Comparison of ENCODE assay signal across 19 cellular contexts in genomic region chr1:91135799-91136198, GRCh38.
DNase-seq lines count a peak whose midpoint lies in the region; ATAC-seq, FAIRE-seq and TF ChIP-seq lines count a peak whose summit lies in the region.
"Had no signal": no experiment of that assay in that cellular context is flagged by ENCODE, and none has a peak within 500 bp of the region (broad histone marks: within the 10 kb centered on the region; RNA-seq: fewer than 3 reads in every experiment).

No MANE protein-coding gene starts in this region.

- H3K14ac ChIP-seq in H9 (ENCODE audit: insufficient read depth, low read length) (no peak overlapping the region; the same call in 1 of the 2 replicates), H1 (ENCODE audit: insufficient read length) (no peak overlapping the region), mesenchymal stem cell (ENCODE audit: low read length in 2 of 2) (no peak overlapping the region)

- H3K56ac ChIP-seq in H9 (ENCODE audit: insufficient read length, low read depth, low read length) (no peak overlapping the region), H1 (replicated peaks; ENCODE audit: insufficient read length, low read depth, low read length) (no peak overlapping the region)

- H4K91ac ChIP-seq in H9 (ENCODE audit: insufficient read length, low read depth, low read length), result no peak overlapping the region
- peak overlapping the region; percentile 82 for H4K91ac ChIP-seq in H1 (replicated peaks; ENCODE audit: insufficient read length, low read length)
- H4K91ac ChIP-seq in mesenchymal stem cell (ENCODE audit: low read length), result no peak overlapping the region

- H3K23me2 ChIP-seq in H9 (ENCODE audit: insufficient read length, low read depth, low read length, poor library complexity, severe bottlenecking) (no peaks in the 10 kb centered on the region), H1 (ENCODE audit: low read depth, low read length) (peaks cover 3% of the 10 kb centered on the region; the same call in 1 of the 2 replicates)

- H3K4me2 ChIP-seq in H9 (ENCODE audit: insufficient read depth, insufficient read length, low read length) (peak overlapping the region; percentile 0), H1 (ENCODE audit: insufficient read depth in 1 of 2, low read depth in 2 of 2, low read length in 2 of 2) (peak overlapping the region in 1 of 2 experiments; percentile 63; a peak in 2 of 4 replicates), mesenchymal stem cell (ENCODE audit: low read length, poor library complexity, severe bottlenecking) (no peak overlapping the region)

- H4K5ac ChIP-seq in H9 (ENCODE audit: insufficient read length, low read depth, low read length), result no peak overlapping the region
- peak overlapping the region; percentile 64 for H4K5ac ChIP-seq in H1 (ENCODE audit: insufficient read length, low read depth, low read length)

- H3K9ac ChIP-seq in H9 (ENCODE audit: extremely low read depth, insufficient read length, low read length) (no peak overlapping the region), H1 (replicated peaks in 1 of 4; ENCODE audit: extremely low read depth in 1 of 4, low read depth in 3 of 4, low read length in 3 of 4) (no peak overlapping the region; a peak in 1 of 7 replicates), mesenchymal stem cell (ENCODE audit: low read length) (no peak overlapping the region)
- H3K9ac ChIP-seq: GM23248 had no signal

- H2BK5ac ChIP-seq in H9 (ENCODE audit: insufficient read length, low read length) (no peak overlapping the region), H1 (ENCODE audit: low read depth, low read length) (no peak overlapping the region), mesenchymal stem cell (ENCODE audit: low read depth, low read length, poor library complexity, severe bottlenecking) (no peak overlapping the region)

- no peak for TF ChIP-seq POLR2A in H1 (IDR thresholded peaks at IDR 0.05; ENCODE audit: control extremely low read depth in 1 of 2, low read depth in 2 of 2, low read length in 2 of 2)

- H3K27ac Mint-ChIP-seq in H9, result no peak overlapping the region
- H3K27ac Mint-ChIP-seq: CD8-positive, alpha-beta memory T cell had no signal

- H2BK20ac ChIP-seq in H9 (ENCODE audit: low read depth, low read length, poor library complexity, severe bottlenecking) (no peak overlapping the region), H1 (ENCODE audit: low read length) (peak overlapping the region; percentile 82; the same call in 1 of the 2 replicates)

- H3K36me3 ChIP-seq in H1 (ENCODE audit: control insufficient read depth in 2 of 4, insufficient read depth in 4 of 4, low read length in 3 of 4) (no peaks in the 10 kb centered on the region), mesenchymal stem cell (ENCODE audit: control insufficient read depth in 1 of 2, insufficient read depth in 2 of 2, low read depth in 1 of 2, low read length in 2 of 2) (no peaks in the 10 kb centered on the region)
- H3K36me3 ChIP-seq: BE2C had no signal

- H3K4me1 ChIP-seq in H9 (ENCODE audit: insufficient read depth, low read length) (peaks cover 2% of the 10 kb centered on the region; the same call in 1 of the 2 replicates), H1 (replicated peaks in 1 of 4; ENCODE audit: control insufficient read depth in 3 of 4, insufficient read depth in 4 of 4, low read length in 3 of 4) (peaks cover 0 to 14% (median 7%) of the 10 kb centered on the region in 4 experiments; a peak in 6 of 7 replicates), mesenchymal stem cell (ENCODE audit: control insufficient read depth, insufficient read depth, low read depth, low read length) (no peaks in the 10 kb centered on the region), foreskin keratinocyte (no peaks in the 10 kb centered on the region)
- H3K4me1 ChIP-seq: BE2C had no signal

- POLR2A ChIA-PET in H1 (lab: Charles Lee; ENCODE audit: partially characterized antibody), result interaction anchor here (1.0 kb wide), 1 partner anchor 114 kb away, joined by 4 read pairs; the partner anchor contains the start of gene ZNF644

- FAIRE-seq in H1 (lab: Jason Lieb, UNC), result no peak
- FAIRE-seq: A204.1, D721Med, GM12892, GM18507 had no signal

- CTCF ChIA-PET in H1 (lab: Charles Lee; ENCODE audit: partially characterized antibody), result interaction anchor here (1.2 kb wide), 1 partner anchor 414 kb away, joined by 3 read pairs; no protein-coding TSS in a partner anchor

- WGBS in H9 (ENCODE audit: extremely low coverage, insufficient read length, low lambda C conversion rate), result no CpG with 5 or more reads among the region's 11 CpGs
- 86% methylated on average over 11 of the region's 11 CpGs; no CpG with 5 or more reads in 1 of the 2 experiments for WGBS in H1 (ENCODE audit: extremely low coverage in 1 of 2, insufficient coverage in 1 of 2, insufficient read length in 1 of 2, insufficient replicate concordance in 2 of 2, low coverage in 1 of 2, low lambda C conversion rate in 2 of 2, missing lambda C conversion rate in 1 of 2), 2 experiments
- 90% methylated on average over 11 of the region's 11 CpGs for WGBS in mesenchymal stem cell

- intact Hi-C loops in left colon (cut with DNase I, micrococcal nuclease), result no loop called here

- H2AK5ac ChIP-seq in H9 (ENCODE audit: insufficient read length, low read length), result no peak overlapping the region
- no peak overlapping the region for H2AK5ac ChIP-seq in H1 (ENCODE audit: low read depth, low read length)
- no peak overlapping the region for H2AK5ac ChIP-seq in mesenchymal stem cell (ENCODE audit: low read length, severe bottlenecking)

- ATAC-seq in foreskin keratinocyte, result no peak
- ATAC-seq in HG03571 (IDR thresholded peaks at IDR 0.05; ENCODE audit: unreplicated experiment), result no peak
- ATAC-seq in left colon, result no peak

- H4K20me1 ChIP-seq in H9 (ENCODE audit: control insufficient read depth, insufficient read depth, insufficient read length) (no peaks in the 10 kb centered on the region), H1 (replicated peaks in 1 of 2; ENCODE audit: control insufficient read depth in 1 of 2, insufficient read depth in 2 of 2, low read length in 2 of 2) (no peaks in the 10 kb centered on the region)

- H3K4me3 ChIP-seq in H1 (ENCODE audit: extremely low read depth in 1 of 4, insufficient read depth in 2 of 4, low read depth in 3 of 4, low read length in 4 of 4) (peak overlapping the region in 2 of 4 experiments; percentile 25 to 39; a peak in 2 of 8 replicates), mesenchymal stem cell (ENCODE audit: insufficient read depth in 1 of 2, low read depth in 1 of 2, low read length in 2 of 2) (no peak overlapping the region)
- H3K4me3 ChIP-seq: GM23248 had no signal

- H4K8ac ChIP-seq in H9 (replicated peaks; ENCODE audit: insufficient read length, low read depth, low read length), result no peak overlapping the region
- 0 out of 2 replicates have a peak overlapping the region, but pooled peaks have one; percentile 86 for H4K8ac ChIP-seq in H1 (ENCODE audit: extremely low read depth, insufficient read depth, low read length)
- H4K8ac ChIP-seq in mesenchymal stem cell (ENCODE audit: low read length), result peak overlapping the region; percentile 28

- no peak for TF ChIP-seq CTCF in H9 (conservative IDR thresholded peaks at IDR 0.05)
- TF ChIP-seq CTCF in H1 (IDR thresholded peaks at IDR 0.05; ENCODE audit: control extremely low read depth in 1 of 3, insufficient read depth in 1 of 3, low read depth in 1 of 3, low read length in 3 of 3), result no peak
- TF ChIP-seq CTCF in foreskin keratinocyte (conservative IDR thresholded peaks at IDR 0.05), result no peak

- H2BK12ac ChIP-seq in H9 (ENCODE audit: insufficient read length, low read depth, low read length) (no peak overlapping the region), H1 (ENCODE audit: low read depth, low read length) (no peak overlapping the region; the same call in 1 of the 2 replicates), mesenchymal stem cell (ENCODE audit: low read length in 2 of 2) (no peak overlapping the region)

- H2BK15ac ChIP-seq in H9 (ENCODE audit: low read depth, low read length) (no peak overlapping the region), H1 (ENCODE audit: low read length) (no peak overlapping the region; the same call in 1 of the 2 replicates), mesenchymal stem cell (ENCODE audit: low read depth, poor library complexity, severe bottlenecking) (no peak overlapping the region)

- peaks cover 0 to 5% (median 0%) of the 10 kb centered on the region in 3 experiments; a peak in 2 of 7 replicates for H3K36me3 Mint-ChIP-seq in H9 (ENCODE audit: insufficient read depth in 1 of 3, low read depth in 3 of 3)
- H3K36me3 Mint-ChIP-seq: CD4-positive, CD25-positive, alpha-beta regulatory T cell; CD8-positive, alpha-beta memory T cell had no signal

- no peak for DNase-seq in H9
- no peak for DNase-seq in H1 (ENCODE audit: low read depth in 1 of 2, low spot score in 2 of 2)
- no peak for DNase-seq in mesenchymal stem cell
- DNase-seq in foreskin keratinocyte, result no peak
- no peak for DNase-seq in left colon
- DNase-seq: ACHN; BE2C; C1 segment of cervical spinal cord; CD4-positive, CD25-positive, alpha-beta regulatory T cell; CD8-positive, alpha-beta memory T cell; COR-L47; GDM1; GM23248; H7 had no signal

- H3K27me3 ChIP-seq in H9 (ENCODE audit: insufficient read depth, low read length), result no peaks in the 10 kb centered on the region
- no peaks in the 10 kb centered on the region for H3K27me3 ChIP-seq in H1 (replicated peaks in 1 of 4; ENCODE audit: control insufficient read depth in 3 of 4, extremely low read depth in 1 of 4, insufficient read depth in 3 of 4, low read length in 3 of 4)
- H3K27me3 ChIP-seq in mesenchymal stem cell (ENCODE audit: control insufficient read depth in 1 of 2, insufficient read depth in 1 of 2, low read length in 2 of 2), result no peaks in the 10 kb centered on the region
- no peaks in the 10 kb centered on the region for H3K27me3 ChIP-seq in foreskin keratinocyte
- H3K27me3 ChIP-seq: BE2C had no signal

- no peak overlapping the region for H3K18ac ChIP-seq in H9 (ENCODE audit: insufficient read length, low read depth, low read length)
- H3K18ac ChIP-seq in H1 (ENCODE audit: extremely low read depth, low read length), result peak overlapping the region; percentile 75; the same call in 1 of the 2 replicates
- H3K18ac ChIP-seq in mesenchymal stem cell (ENCODE audit: low read depth in 1 of 2, low read length in 2 of 2), result no peak overlapping the region

- H3K27me3 Mint-ChIP-seq in H9 (ENCODE audit: low read depth), result peaks cover 2% of the 10 kb centered on the region; the same call in 1 of the 2 replicates
- H3K27me3 Mint-ChIP-seq: CD4-positive, CD25-positive, alpha-beta regulatory T cell had no signal

- H3K4me3 Mint-ChIP-seq in H9, result peak overlapping the region in 1 of 2 experiments; percentile 50; a peak in 2 of 5 replicates
- H3K4me3 Mint-ChIP-seq: CD4-positive, CD25-positive, alpha-beta regulatory T cell; CD8-positive, alpha-beta memory T cell had no signal

- no peak for TF ChIP-seq EP300 in H1 (IDR thresholded peaks at IDR 0.05; ENCODE audit: borderline replicate concordance in 1 of 2, low read depth in 2 of 2, low read length in 2 of 2)

- H3K9me3 ChIP-seq in H9 (ENCODE audit: control insufficient read depth, low read depth, low read length) (no peaks in the 10 kb centered on the region), H1 (ENCODE audit: insufficient read depth in 2 of 2, low read depth in 1 of 2, low read length in 1 of 2) (no peaks in the 10 kb centered on the region), mesenchymal stem cell (ENCODE audit: control insufficient read depth, low read length) (no peaks in the 10 kb centered on the region)
- H3K9me3 ChIP-seq: BE2C had no signal

- H3K79me2 ChIP-seq in H9 (ENCODE audit: insufficient read depth, low read length) (no peaks in the 10 kb centered on the region), H1 (ENCODE audit: control insufficient read depth in 1 of 2, insufficient read depth in 2 of 2, low read length in 2 of 2) (no peaks in the 10 kb centered on the region)

- H3K79me1 ChIP-seq in H9 (ENCODE audit: insufficient read depth, low read depth, low read length, poor library complexity, severe bottlenecking) (no peaks in the 10 kb centered on the region), H1 (ENCODE audit: low read depth, low read length) (no peaks in the 10 kb centered on the region), mesenchymal stem cell (replicated peaks; ENCODE audit: low read length, poor library complexity, severe bottlenecking) (no peaks in the 10 kb centered on the region)

- H3T11ph ChIP-seq in H9 (ENCODE audit: low read length), result no peak overlapping the region

- H2BK120ac ChIP-seq in H9 (ENCODE audit: low read depth, low read length, poor library complexity, severe bottlenecking) (no peak overlapping the region), H1 (replicated peaks; ENCODE audit: low read depth, low read length) (no peak overlapping the region), mesenchymal stem cell (ENCODE audit: low read depth, low read length) (no peak overlapping the region)

- H3K9me3 Mint-ChIP-seq in H9, result no peaks in the 10 kb centered on the region
- H3K9me3 Mint-ChIP-seq: CD8-positive, alpha-beta memory T cell had no signal

- H3K4ac ChIP-seq in H9 (ENCODE audit: low read depth, low read length) (no peak overlapping the region), H1 (replicated peaks; ENCODE audit: insufficient read length, low read depth, low read length) (no peak overlapping the region), mesenchymal stem cell (ENCODE audit: low read depth in 1 of 2, low read length in 2 of 2) (no peak overlapping the region)

- H3K23ac ChIP-seq in H9 (ENCODE audit: insufficient read length, low read depth, low read length), result no peak overlapping the region
- no peak overlapping the region for H3K23ac ChIP-seq in H1 (ENCODE audit: insufficient read length)
- no peak overlapping the region for H3K23ac ChIP-seq in mesenchymal stem cell (ENCODE audit: low read length in 2 of 2)

- H3K27ac ChIP-seq in H9 (ENCODE audit: insufficient read length, low read depth, low read length) (no peak overlapping the region), H1 (ENCODE audit: low read depth, low read length) (no peak overlapping the region), mesenchymal stem cell (ENCODE audit: low read length, poor library complexity, severe bottlenecking) (no peak overlapping the region), foreskin keratinocyte (no peak overlapping the region)
- H3K27ac ChIP-seq: GM23248 had no signal

- TF ChIP-seq RAD21 in H1 (IDR thresholded peaks at IDR 0.05 in 1 of 2, conservative IDR thresholded peaks at IDR 0.05 in 1 of 2; ENCODE audit: low read depth in 2 of 2, low read length in 2 of 2), result no peak

- H2AFZ ChIP-seq in H9 (ENCODE audit: low read length) (no peak overlapping the region), H1 (ENCODE audit: low read length) (peak overlapping the region; percentile 96), mesenchymal stem cell (ENCODE audit: low read depth, low read length) (no peak overlapping the region)
- H2AFZ ChIP-seq: GM23248 had no signal

- H3K4me1 Mint-ChIP-seq in H9, result peaks cover 32 to 34% of the 10 kb centered on the region in 2 experiments
- H3K4me1 Mint-ChIP-seq: CD4-positive, CD25-positive, alpha-beta regulatory T cell had no signal
